1 cellular context compared by ENCODE assay signal in the genomic region with DNA sequence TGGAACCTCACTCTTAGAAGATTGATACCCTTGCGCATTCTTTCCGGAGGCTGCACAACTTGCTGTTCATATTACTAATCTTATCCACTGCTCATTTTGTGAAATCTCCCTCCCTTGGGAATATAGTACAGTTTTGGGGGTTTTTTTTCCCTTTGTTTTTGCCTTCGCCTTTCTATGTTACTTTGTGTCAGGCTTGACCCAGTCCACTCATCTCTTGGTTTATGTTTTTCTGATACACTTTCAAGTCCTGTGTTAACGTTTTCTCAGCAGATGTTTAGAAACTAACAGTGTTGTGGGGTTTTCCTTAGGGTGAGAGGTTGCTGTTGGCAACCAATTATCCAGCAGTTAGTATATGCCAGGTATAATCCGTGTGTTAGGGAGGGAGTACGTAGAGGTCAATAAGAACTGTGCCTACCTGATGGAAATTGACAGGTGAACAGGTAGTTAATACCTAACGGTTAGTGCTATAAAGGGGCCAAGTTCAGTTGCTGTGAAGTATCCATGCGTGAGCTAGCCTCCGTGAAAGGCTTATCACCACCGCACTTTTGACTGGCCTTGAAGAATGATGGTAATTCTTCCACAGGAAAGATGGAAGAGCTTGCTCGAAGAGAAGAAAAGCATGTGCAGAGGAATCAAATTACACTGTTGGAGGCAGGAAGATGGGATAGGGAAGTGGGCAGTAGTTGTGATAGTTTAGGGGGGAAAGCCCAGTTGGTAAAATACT.
TF ChIP-seq lines count a peak whose summit lies in the region.

No MANE protein-coding gene starts in this region.

TF ChIP-seq in A549, 52 proteins besides CTCF, POLR2A, EP300 and RAD21 (continued from another document):
- TF ChIP-seq JUN (IDR thresholded peaks at IDR 0.05) (no peak), FOXS1 (CRISPR knock-in tag; IDR thresholded peaks at IDR 0.05) (no peak)
